Comparison of ENCODE assay signal across 8 cellular contexts in genomic region chr5:71475788-71476384, GRCh38. TPM values are rescaled to one million over a fixed set of nuclear protein-coding genes. Genes with fewer than 3 reads are reported as not detected.
A peak's percentile ranks its signal among the peaks of the same experiment; 100 is the strongest.
DNase-seq lines count a peak whose midpoint lies in the region; TF ChIP-seq lines count a peak whose summit lies in the region.

No MANE protein-coding gene starts in this region.

- H3K4me1 ChIP-seq in transverse colon, result no peaks in the 10 kb centered on the region

- H3K27me3 ChIP-seq in transverse colon, result no peaks in the 10 kb centered on the region

- TF ChIP-seq CTCF in GM20000 (IDR thresholded peaks at IDR 0.05; ENCODE audit: extremely low read depth, missing control alignments) (peak; percentile 33), transverse colon (IDR thresholded peaks at IDR 0.05) (peak in 4 of 5 experiments; percentile 28 to 45 (median 38))

- no peak overlapping the region for H3K27ac ChIP-seq in transverse colon

- DNase-seq in COLO829 (ENCODE audit: low spot score) (peak; percentile 32), GM20000 (ENCODE audit: low spot score) (peak; percentile 39), SK-MEL-5 (ENCODE audit: low read depth, low spot score) (peak; percentile 58), glomerular visceral epithelial cell (ENCODE audit: extremely low spot score) (peak; percentile 42), transverse colon (no peak), NCI-H524 treated with DMSO at 0.1 percent for 48 hours (lab: John Stamatoyannopoulos, UW) (no peak), cerebellar nuclear complex (lab: John Stamatoyannopoulos, UW) (no peak)
- no peak for DNase-seq in activated CD4-positive, CD25-positive, alpha-beta regulatory T cell treated with anti-CD3 and anti-CD28 coated beads, Interleukin-2, amount 50 U/mL, for 72 hours

- H3K4me3 ChIP-seq in transverse colon, result no peak overlapping the region

- no peak for TF ChIP-seq EP300 in transverse colon (IDR thresholded peaks at IDR 0.05; ENCODE audit: low read depth)

- intact Hi-C loops in transverse colon (cut with DNase I; ENCODE audit: low total_unique reads), result no loop called here

- WGBS in transverse colon (ENCODE audit: low coverage in 1 of 2), 2 donors, result 71% methylated on average over 3 of the region's 3 CpGs

- in situ Hi-C loops in SK-MEL-5 (cut with HindIII; ENCODE audit: low pct_unique_long_range_greater_than_20kb, low sequenced_read_pairs) (no loop called here), transverse colon (cut with MboI; ENCODE audit: low pct_ligation_motif_present in 1 of 4, low pct_unique_long_range_greater_than_20kb in 1 of 4, low sequenced_read_pairs in 3 of 4) (no loop called here)

- no peak for TF ChIP-seq POLR2A in transverse colon (IDR thresholded peaks at IDR 0.05)

- no peaks in the 10 kb centered on the region for H3K9me3 ChIP-seq in transverse colon

- peaks cover 0 to 46% (median 18%) of the 10 kb centered on the region in 4 donors for H3K36me3 ChIP-seq in transverse colon

RNA-seq across cellular contexts. Expression of gene BDP1, which starts 20.4 kb away (rescaled TPM):
- total RNA-seq in SK-MEL-5 (2014; rRNA removed; shearing (Covaris generic)), result 23.1 and 29.0 TPM in 2 replicates
- polyA plus RNA-seq in SK-MEL-5 (2015; cell fraction: cytosol; rRNA removed), result 11.3 and 14.6 TPM in 2 replicates
- polyA plus RNA-seq in SK-MEL-5 (2015; cell fraction: nucleus; rRNA removed), result 30.4 and 32.5 TPM in 2 replicates
- total RNA-seq in transverse colon, result 10 to 100 TPM; 30.9 to 69.1 (median 47.5) TPM

Comparison
In these comparisons a context has a peak if more than half of its experiments do, and no peak if none do; other contexts are left out.
1. DNase-seq: peak in COLO829 (single experiment), GM20000 (single experiment), SK-MEL-5 (single experiment) and glomerular visceral epithelial cell (single experiment); none in transverse colon (single experiment), activated CD4-positive, CD25-positive, alpha-beta regulatory T cell treated with anti-CD3 and anti-CD28 coated beads, Interleukin-2, amount 50 U/mL, for 72 hours (single experiment), NCI-H524 treated with DMSO at 0.1 percent for 48 hours (single experiment) and cerebellar nuclear complex (0 of 2).